Comparison of ENCODE assay signal across 20 cellular contexts in genomic region chr1:11970441-11971185, GRCh38.
"Had no signal": no experiment of that assay in that cellular context is flagged by ENCODE, and none has a peak within 500 bp of the region (broad histone marks: within the 10 kb centered on the region; RNA-seq: fewer than 3 reads in every experiment).

No MANE protein-coding gene starts in this region.

- H3K36me3 Mint-ChIP-seq: activated naive CD4-positive, alpha-beta T cell treated with anti-CD3 and anti-CD28 coated beads, Interleukin-2, amount 50 U/mL, for 24 hours had no signal

- H3K27me3 ChIP-seq: breast epithelium, Peyer's patch had no signal

- ATAC-seq: activated CD8-positive, alpha-beta T cell treated with anti-CD3 and anti-CD28 coated beads, Interleukin-2, amount 10 ng/mL, durations not matched to agents 7 days and 5 days had no signal

- DNase-seq: activated CD4-positive, alpha-beta T cell treated with anti-CD3 and anti-CD28 coated beads, Interleukin-2, amount 50 U/mL, for 1 hour; activated CD4-positive, CD25-positive, alpha-beta regulatory T cell; activated CD8-positive, alpha-beta memory T cell treated with anti-CD3 and anti-CD28 coated beads, Interleukin-2, amount 50 U/mL, for 48 hours; activated CD8-positive, alpha-beta T cell treated with anti-CD3 and anti-CD28 coated beads, Interleukin-2, amount 10 ng/mL, durations not matched to agents 7 days and 5 days; activated T-cell treated with anti-CD3 and anti-CD28 coated beads, Interleukin-2, amount 50 U/mL, for 1 hour; aorta; caudate nucleus; Karpas-422; MM.1S; NCI-H1105; NCI-H1436 treated with DMSO at 0.1 percent for 48 hours; NCI-H187; NCI-H2081; NCI-H510A treated with DMSO at 0.1 percent for 48 hours; NCI-H69; Peyer's patch; SHP77 had no signal

- H3K9me3 Mint-ChIP-seq: activated naive CD4-positive, alpha-beta T cell treated with anti-CD3 and anti-CD28 coated beads, Interleukin-2, amount 50 U/mL, for 24 hours; T-helper 1 cell treated with Interleukin-12 subunit alpha and Interleukin-12 subunit beta and Interleukin-4 antibody, amounts not matched to agents 30 μg/mL and 1 μg/mL, for 36 hours had no signal

- H3K27ac Mint-ChIP-seq: activated naive CD4-positive, alpha-beta T cell treated with anti-CD3 and anti-CD28 coated beads, Interleukin-2, amount 50 U/mL, for 24 hours; T-helper 1 cell treated with Interleukin-12 subunit alpha and Interleukin-12 subunit beta and Interleukin-4 antibody, amounts not matched to agents 30 μg/mL and 1 μg/mL, for 36 hours had no signal

- H3K9me3 ChIP-seq: breast epithelium, Peyer's patch had no signal

- H3K4me3 ChIP-seq: breast epithelium, Peyer's patch had no signal

- H3K4me3 Mint-ChIP-seq: activated CD8-positive, alpha-beta T cell treated with anti-CD3 and anti-CD28 coated beads, Interleukin-2, amount 10 ng/mL, durations not matched to agents 7 days and 5 days; activated naive CD4-positive, alpha-beta T cell treated with anti-CD3 and anti-CD28 coated beads, Interleukin-2, amount 50 U/mL, for 24 hours; T-helper 1 cell treated with Interleukin-12 subunit alpha and Interleukin-12 subunit beta and Interleukin-4 antibody, amounts not matched to agents 30 μg/mL and 1 μg/mL, for 36 hours had no signal

- H3K27me3 Mint-ChIP-seq: activated naive CD4-positive, alpha-beta T cell treated with anti-CD3 and anti-CD28 coated beads, Interleukin-2, amount 50 U/mL, for 24 hours had no signal

- H3K27ac ChIP-seq: breast epithelium, Peyer's patch had no signal

- H3K4me1 ChIP-seq: breast epithelium, Peyer's patch had no signal

- H3K4me1 Mint-ChIP-seq: activated naive CD4-positive, alpha-beta T cell treated with anti-CD3 and anti-CD28 coated beads, Interleukin-2, amount 50 U/mL, for 24 hours had no signal
